ENCODE assay signal across 24 cellular contexts in the genomic region with DNA sequence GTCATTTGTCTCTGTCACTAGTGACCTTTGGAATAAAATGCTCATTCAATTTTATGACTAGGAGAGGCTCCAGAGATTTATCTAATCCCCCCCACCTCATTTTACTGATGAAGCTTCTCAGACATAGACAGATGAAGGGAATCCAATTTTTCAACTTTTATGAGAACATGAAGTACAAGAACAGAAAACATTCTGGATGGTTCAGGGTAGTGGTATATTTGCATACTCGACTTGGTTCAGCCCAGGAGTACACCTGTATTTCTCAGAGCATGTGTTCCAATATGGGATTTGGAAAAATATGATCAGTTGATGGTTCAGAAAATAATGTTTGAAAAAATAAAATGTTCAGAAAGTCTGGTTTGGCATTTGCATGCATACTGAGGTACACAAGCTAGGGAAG.
DNase-seq lines count a peak whose midpoint lies in the region; ATAC-seq and TF ChIP-seq lines count a peak whose summit lies in the region.
"Had no signal": no experiment of that assay in that cellular context is flagged by ENCODE, and none has a peak within 500 bp of the region (broad histone marks: within the 10 kb centered on the region; RNA-seq: fewer than 3 reads in every experiment).

No MANE protein-coding gene starts in this region.

- H3K36me3 ChIP-seq in SK-N-SH (replicated peaks in 1 of 2; ENCODE audit: control insufficient read depth in 1 of 2, insufficient read depth in 2 of 2, low read length in 1 of 2) (no peaks in the 10 kb centered on the region), prostate gland (no peaks in the 10 kb centered on the region)
- H3K36me3 ChIP-seq: BE2C; BLaER1 treated with 17β-estradiol and CSF1 and Interleukin-3, amounts not matched to agents 10 nM and 100 nM had no signal

- H3K9me3 Mint-ChIP-seq in activated CD4-positive, alpha-beta T cell treated with anti-CD3 and anti-CD28 coated beads, Interleukin-2, amount 10 ng/mL, durations not matched to agents 7 days and 5 days: no peaks in the 10 kb centered on the region
- H3K9me3 Mint-ChIP-seq: CD8-positive, alpha-beta T cell had no signal

- no peak overlapping the region for H3K9ac ChIP-seq in SK-N-SH
- H3K9ac ChIP-seq: BLaER1 treated with 17β-estradiol and CSF1 and Interleukin-3, amounts not matched to agents 10 nM and 100 nM; GM23248 had no signal

- CTCF ChIA-PET in SK-N-SH (lab: Yijun Ruan, JAX): interaction anchor here (0.8 to 2.3 kb wide), 2 partner anchors 13 to 264 kb away, joined by 4 to 9 read pairs; no protein-coding TSS in a partner anchor
- CTCF ChIA-PET in activated CD4-positive, alpha-beta T cell treated with anti-CD3 and anti-CD28 coated beads, Interleukin-2, amount 10 ng/mL, durations not matched to agents 7 days and 5 days (lab: Charles Lee): interaction anchor here (0.9 kb wide), 1 partner anchor 11 kb away, joined by 3 read pairs; no protein-coding TSS in a partner anchor

- no peak for TF ChIP-seq EP300 in SK-N-SH (IDR thresholded peaks at IDR 0.05; ENCODE audit: borderline replicate concordance in 1 of 2, low read depth in 1 of 2, low read length in 1 of 2)

- H3F3A ChIP-seq in SK-N-SH (replicated peaks; ENCODE audit: insufficient read depth): no peaks in the 10 kb centered on the region

- H3K27me3 ChIP-seq in SK-N-SH (ENCODE audit: insufficient read depth): no peaks in the 10 kb centered on the region
- H3K27me3 ChIP-seq in prostate gland (replicated peaks; ENCODE audit: insufficient read depth): no peaks in the 10 kb centered on the region
- H3K27me3 ChIP-seq: BE2C; BLaER1 treated with 17β-estradiol and CSF1 and Interleukin-3, amounts not matched to agents 10 nM and 100 nM had no signal

- H3K36me3 Mint-ChIP-seq in activated CD4-positive, alpha-beta T cell treated with anti-CD3 and anti-CD28 coated beads, Interleukin-2, amount 10 ng/mL, durations not matched to agents 7 days and 5 days (ENCODE audit: low read depth): no peaks in the 10 kb centered on the region
- H3K36me3 Mint-ChIP-seq: CD4-positive, CD25-positive, alpha-beta regulatory T cell; CD8-positive, alpha-beta T cell had no signal

- TF ChIP-seq CTCF in SK-N-SH (IDR thresholded peaks at IDR 0.05): no peak
- TF ChIP-seq CTCF in LNCaP clone FGC (IDR thresholded peaks at IDR 0.05; ENCODE audit: control insufficient read depth, extremely low read depth, insufficient read depth): no peak
- TF ChIP-seq CTCF in prostate gland (IDR thresholded peaks at IDR 0.05): no peak

- no peak overlapping the region for H3K4me3 ChIP-seq in SK-N-SH (ENCODE audit: low read depth in 2 of 2, low read length in 1 of 2)
- no peak overlapping the region for H3K4me3 ChIP-seq in LNCaP clone FGC (ENCODE audit: low read depth, low read length)
- H3K4me3 ChIP-seq in prostate gland: no peak overlapping the region
- H3K4me3 ChIP-seq: A549; BLaER1 treated with 17β-estradiol and CSF1 and Interleukin-3, amounts not matched to agents 10 nM and 100 nM; GM12878; GM23248 had no signal

- TF ChIP-seq RAD21 in SK-N-SH (IDR thresholded peaks at IDR 0.05; ENCODE audit: low read length): no peak

- H4K20me1 ChIP-seq in SK-N-SH (ENCODE audit: insufficient read depth): no peaks in the 10 kb centered on the region
- H4K20me1 ChIP-seq: BLaER1 treated with 17β-estradiol and CSF1 and Interleukin-3, amounts not matched to agents 10 nM and 100 nM had no signal

- no peaks in the 10 kb centered on the region for H3K9me2 ChIP-seq in SK-N-SH

- no peaks in the 10 kb centered on the region for H3K4me1 Mint-ChIP-seq in activated CD4-positive, alpha-beta T cell treated with anti-CD3 and anti-CD28 coated beads, Interleukin-2, amount 10 ng/mL, durations not matched to agents 7 days and 5 days
- H3K4me1 Mint-ChIP-seq: CD4-positive, CD25-positive, alpha-beta regulatory T cell had no signal

- H3K4me3 Mint-ChIP-seq in activated CD4-positive, alpha-beta T cell treated with anti-CD3 and anti-CD28 coated beads, Interleukin-2, amount 10 ng/mL, durations not matched to agents 7 days and 5 days: no peak overlapping the region
- H3K4me3 Mint-ChIP-seq: CD4-positive, CD25-positive, alpha-beta regulatory T cell; CD8-positive, alpha-beta T cell had no signal

- H3K27ac ChIP-seq in SK-N-SH (ENCODE audit: low read depth in 2 of 2, low read length in 1 of 2) (no peak overlapping the region), prostate gland (peak overlapping the region; percentile 56 to 69)
- H3K27ac ChIP-seq: A549; BLaER1 treated with 17β-estradiol and CSF1 and Interleukin-3, amounts not matched to agents 10 nM and 100 nM; GM23248 had no signal

- intact Hi-C loops in prostate gland (cut with DNase I): loop anchor here (5.0 kb wide), 1 partner anchor 130 kb away; a partner anchor contains a TSS

- H3K9me3 ChIP-seq in SK-N-SH: no peaks in the 10 kb centered on the region
- H3K9me3 ChIP-seq in prostate gland: no peaks in the 10 kb centered on the region
- H3K9me3 ChIP-seq: A549; BE2C; BLaER1 treated with 17β-estradiol and CSF1 and Interleukin-3, amounts not matched to agents 10 nM and 100 nM; Caco-2 had no signal

- WGBS in SK-N-SH (ENCODE audit: low lambda C conversion rate): 67% methylated on average over 1 of the region's 1 CpG
- WGBS in prostate gland: 21% methylated on average over 1 of the region's 1 CpG

- TF ChIP-seq POLR2A in prostate gland (IDR thresholded peaks at IDR 0.05): no peak

- H2AFZ ChIP-seq in SK-N-SH (ENCODE audit: low read depth): 0 out of 2 replicates have a peak overlapping the region, but pooled peaks have one; percentile 29
- H2AFZ ChIP-seq: GM23248 had no signal

- DNase-seq in SK-N-SH (no peak), LNCaP clone FGC (ENCODE audit: low read depth) (peak; percentile 92), prostate gland (ENCODE audit: low spot score) (no peak), inferior parietal cortex (ENCODE audit: extremely low spot score) (no peak)
- no peak for DNase-seq in activated CD4-positive, alpha-beta T cell treated with anti-CD3 and anti-CD28 coated beads, Interleukin-2, amount 10 ng/mL, durations not matched to agents 7 days and 5 days
- DNase-seq: 8988T; ACHN; AML-193; BE2C; Caco-2; CD4-positive, CD25-positive, alpha-beta regulatory T cell; CD8-positive, alpha-beta T cell; DMS 273 treated with DMSO at 0.1 percent for 48 hours; DMS79; EL; GDM1; GM23248; H7; HCEC 1CT had no signal

- H3K27ac Mint-ChIP-seq in activated CD4-positive, alpha-beta T cell treated with anti-CD3 and anti-CD28 coated beads, Interleukin-2, amount 10 ng/mL, durations not matched to agents 7 days and 5 days: no peak overlapping the region
- H3K27ac Mint-ChIP-seq: CD4-positive, CD25-positive, alpha-beta regulatory T cell; CD8-positive, alpha-beta T cell had no signal

- H3K4me1 ChIP-seq in SK-N-SH (ENCODE audit: control insufficient read depth in 1 of 2, insufficient read depth in 2 of 2, low read depth in 1 of 2, low read length in 1 of 2) (peaks cover 0 to 14% of the 10 kb centered on the region in 2 experiments; a peak in 2 of 4 replicates), prostate gland (replicated peaks) (peaks cover 11% of the 10 kb centered on the region)
- H3K4me1 ChIP-seq: BE2C; BLaER1 treated with 17β-estradiol and CSF1 and Interleukin-3, amounts not matched to agents 10 nM and 100 nM; Caco-2 had no signal

- peaks cover 9% of the 10 kb centered on the region for H3K27me3 Mint-ChIP-seq in activated CD4-positive, alpha-beta T cell treated with anti-CD3 and anti-CD28 coated beads, Interleukin-2, amount 10 ng/mL, durations not matched to agents 7 days and 5 days

- POLR2A ChIA-PET in SK-N-SH (lab: Yijun Ruan, JAX): no interaction called here
- POLR2A ChIA-PET in activated CD4-positive, alpha-beta T cell treated with anti-CD3 and anti-CD28 coated beads, Interleukin-2, amount 10 ng/mL, durations not matched to agents 7 days and 5 days (lab: Charles Lee): no interaction called here

- H3K4me2 ChIP-seq in SK-N-SH: no peak overlapping the region
- H3K4me2 ChIP-seq: A549; BLaER1 treated with 17β-estradiol and CSF1 and Interleukin-3, amounts not matched to agents 10 nM and 100 nM had no signal

- no peaks in the 10 kb centered on the region for H3K79me2 ChIP-seq in SK-N-SH (ENCODE audit: insufficient read depth)

- ATAC-seq in SK-N-SH treated with all-trans-retinoic acid at 6 μM for 48 hours: no peak
- no peak for ATAC-seq in HG02840 (IDR thresholded peaks at IDR 0.05; ENCODE audit: low FRiP score, unreplicated experiment)
- ATAC-seq: A549; CD8-positive, alpha-beta T cell; GM12878 had no signal

TF ChIP-seq in SK-N-SH, 30 proteins besides CTCF, POLR2A, EP300 and RAD21:
- TF ChIP-seq GABPA (IDR thresholded peaks at IDR 0.05; ENCODE audit: low read depth): no peak

TF ChIP-seq in SK-N-SH treated with all-trans-retinoic acid at 6 μM for 48 hours, 23 proteins besides CTCF, POLR2A, EP300 and RAD21 (continues in another document):
- TF ChIP-seq, protein P1, sequence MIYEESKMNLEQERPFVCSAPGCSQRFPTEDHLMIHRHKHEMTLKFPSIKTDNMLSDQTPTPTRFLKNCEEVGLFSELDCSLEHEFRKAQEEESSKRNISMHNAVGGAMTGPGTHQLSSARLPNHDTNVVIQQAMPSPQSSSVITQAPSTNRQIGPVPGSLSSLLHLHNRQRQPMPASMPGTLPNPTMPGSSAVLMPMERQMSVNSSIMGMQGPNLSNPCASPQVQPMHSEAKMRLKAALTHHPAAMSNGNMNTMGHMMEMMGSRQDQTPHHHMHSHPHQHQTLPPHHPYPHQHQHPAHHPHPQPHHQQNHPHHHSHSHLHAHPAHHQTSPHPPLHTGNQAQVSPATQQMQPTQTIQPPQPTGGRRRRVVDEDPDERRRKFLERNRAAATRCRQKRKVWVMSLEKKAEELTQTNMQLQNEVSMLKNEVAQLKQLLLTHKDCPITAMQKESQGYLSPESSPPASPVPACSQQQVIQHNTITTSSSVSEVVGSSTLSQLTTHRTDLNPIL (CRISPR knock-in tag; IDR thresholded peaks at IDR 0.05; ENCODE audit: low read depth): no peak
- TF ChIP-seq ISL1 (CRISPR knock-in tag; IDR thresholded peaks at IDR 0.05): no peak
- no peak for TF ChIP-seq RARB (CRISPR knock-in tag; IDR thresholded peaks at IDR 0.05)
- no peak for TF ChIP-seq ZNF8 (CRISPR knock-in tag; IDR thresholded peaks at IDR 0.05)
- TF ChIP-seq ZC3H10 (CRISPR knock-in tag; IDR thresholded peaks at IDR 0.05): no peak
- TF ChIP-seq ZNF565 (CRISPR knock-in tag; conservative IDR thresholded peaks at IDR 0.05; ENCODE audit: low read depth): no peak
- TF ChIP-seq TOX (CRISPR knock-in tag; IDR thresholded peaks at IDR 0.05; ENCODE audit: borderline replicate concordance): no peak
- TF ChIP-seq ARNTL (CRISPR knock-in tag; IDR thresholded peaks at IDR 0.05; ENCODE audit: borderline replicate concordance, low read depth): no peak
- TF ChIP-seq ZFP30 (CRISPR knock-in tag; IDR thresholded peaks at IDR 0.05): no peak

Comparison
In these comparisons a context has a peak if more than half of its experiments do, and no peak if none do; other contexts are left out.
1. H3K27ac ChIP-seq: peak in prostate gland (2 of 2); none in SK-N-SH (0 of 2).